In genomic region chr16:49483651-49484451, GRCh38 we compare ENCODE assay signal across 12 cellular contexts.
DNase-seq lines count a peak whose midpoint lies in the region; ATAC-seq, FAIRE-seq and TF ChIP-seq lines count a peak whose summit lies in the region.
"Had no signal": no experiment of that assay in that cellular context is flagged by ENCODE, and none has a peak within 500 bp of the region (broad histone marks: within the 10 kb centered on the region; RNA-seq: fewer than 3 reads in every experiment).

No MANE protein-coding gene starts in this region.

- CTCF ChIA-PET in A549 (lab: Yijun Ruan, JAX) = no interaction called here

- no peak for FAIRE-seq in A549 (lab: Jason Lieb, UNC)

- TF ChIP-seq CTCF in A549 (IDR thresholded peaks at IDR 0.05) (no peak), esophagus squamous epithelium (IDR thresholded peaks at IDR 0.05) (no peak), parathyroid adenoma (IDR thresholded peaks at IDR 0.05) (no peak)

- intact Hi-C loops in esophagus squamous epithelium (cut with DNase I) = no loop called here

- H3K27me3 ChIP-seq in HUES64 (ENCODE audit: insufficient read depth, low read length) (peaks cover 21% of the 10 kb centered on the region), esophagus squamous epithelium (peaks cover 0 to 11% (median 0%) of the 10 kb centered on the region in 4 donors), parathyroid adenoma (ENCODE audit: control insufficient read depth, insufficient read depth, low read length) (no peaks in the 10 kb centered on the region)
- H3K27me3 ChIP-seq: foreskin keratinocyte had no signal

- H3K4me1 ChIP-seq in A549 = no peaks in the 10 kb centered on the region
- 0 out of 2 replicates have a peak, but pooled peaks cover 6% of the 10 kb centered on the region for H3K4me1 ChIP-seq in HUES64 (ENCODE audit: insufficient read depth, low read length)
- peaks cover 4 to 13% (median 5%) of the 10 kb centered on the region in 3 donors for H3K4me1 ChIP-seq in esophagus squamous epithelium
- no peaks in the 10 kb centered on the region for H3K4me1 ChIP-seq in parathyroid adenoma
- H3K4me1 ChIP-seq: foreskin keratinocyte, HAP-1 had no signal

- no peak for DNase-seq in A549 (ENCODE audit: low read depth in 1 of 2, low spot score in 1 of 2)
- DNase-seq in esophagus squamous epithelium (lab: John Stamatoyannopoulos, UW) = no peak
- no peak for DNase-seq in foreskin melanocyte
- DNase-seq in hippocampal formation (lab: John Stamatoyannopoulos, UW) = no peak
- DNase-seq: activated CD8-positive, alpha-beta memory T cell treated with anti-CD3 and anti-CD28 coated beads, Interleukin-2, amount 50 U/mL, for 48 hours; foreskin keratinocyte had no signal

- no peak for TF ChIP-seq POLR2A in A549 (IDR thresholded peaks at IDR 0.05; ENCODE audit: low read length)
- no peak for TF ChIP-seq POLR2A in esophagus squamous epithelium (IDR thresholded peaks at IDR 0.05)

- H3K27ac ChIP-seq in A549 (no peak overlapping the region), HUES64 (ENCODE audit: low read depth, low read length) (no peak overlapping the region), esophagus squamous epithelium (peak overlapping the region in 1 of 4 donors; percentile 62), parathyroid adenoma (no peak overlapping the region)
- H3K27ac ChIP-seq: foreskin keratinocyte had no signal

- ATAC-seq in A549 (no peak), GM18520 (IDR thresholded peaks at IDR 0.05; ENCODE audit: unreplicated experiment) (no peak), HG02870 (IDR thresholded peaks at IDR 0.05; ENCODE audit: unreplicated experiment) (no peak)

- POLR2A ChIA-PET in A549 (lab: Yijun Ruan, JAX) = no interaction called here

- TF ChIP-seq EP300 in A549 (IDR thresholded peaks at IDR 0.05) = no peak

- peak overlapping the region; percentile 51 for H3K4me2 ChIP-seq in A549
- peak overlapping the region; percentile 37 for H3K4me2 ChIP-seq in parathyroid adenoma (ENCODE audit: low read length)

- peak overlapping the region; percentile 40 for H2AFZ ChIP-seq in parathyroid adenoma

- 49% methylated on average over 19 of the region's 22 CpGs for whole genome bisulfite sequencing in A549 (ENCODE audit: missing lambda C conversion rate)
- WGBS in HUES64 = 72% methylated on average over 22 of the region's 22 CpGs
- WGBS in esophagus squamous epithelium, 2 donors = 41 to 50% methylated on average over 12 to 16 of the region's 22 CpGs

- no peaks in the 10 kb centered on the region for H3K9me3 ChIP-seq in A549
- no peaks in the 10 kb centered on the region for H3K9me3 ChIP-seq in HUES64 (ENCODE audit: insufficient read depth, low read depth, low read length)
- no peaks in the 10 kb centered on the region for H3K9me3 ChIP-seq in esophagus squamous epithelium
- no peaks in the 10 kb centered on the region for H3K9me3 ChIP-seq in parathyroid adenoma (ENCODE audit: control insufficient read depth, low read length)
- H3K9me3 ChIP-seq: HAP-1 had no signal

- TF ChIP-seq RAD21 in A549 (conservative IDR thresholded peaks at IDR 0.05 in 1 of 2, IDR thresholded peaks at IDR 0.05 in 1 of 2) = no peak

- H3K9ac ChIP-seq in HUES64 (ENCODE audit: low read depth, low read length) = no peak overlapping the region
- no peak overlapping the region for H3K9ac ChIP-seq in parathyroid adenoma

- H3K4me3 ChIP-seq in A549 (peak overlapping the region; percentile 17), HUES64 (ENCODE audit: low read length) (peak overlapping the region; percentile 38), esophagus squamous epithelium (peak overlapping the region in 3 of 4 donors; percentile 18 to 52 (median 23)), parathyroid adenoma (ENCODE audit: low read depth, low read length) (peak overlapping the region; percentile 26)
- H3K4me3 ChIP-seq: HAP-1 had no signal

- H3K79me2 ChIP-seq in parathyroid adenoma = no peaks in the 10 kb centered on the region

- no peaks in the 10 kb centered on the region for H3K36me3 ChIP-seq in HUES64 (ENCODE audit: insufficient read depth, low read length)
- H3K36me3 ChIP-seq in esophagus squamous epithelium = no peaks in the 10 kb centered on the region
- H3K36me3 ChIP-seq in parathyroid adenoma (ENCODE audit: control insufficient read depth, insufficient read depth, low read length) = no peaks in the 10 kb centered on the region
- H3K36me3 ChIP-seq: adrenal gland, HAP-1 had no signal

TF ChIP-seq in A549, 52 proteins besides CTCF, POLR2A, EP300 and RAD21:
- TF ChIP-seq HES2 (IDR thresholded peaks at IDR 0.05) (no peak), ZNF302 (CRISPR knock-in tag; IDR thresholded peaks at IDR 0.05) (no peak), SMC3 (IDR thresholded peaks at IDR 0.05) (no peak), KDM5A (IDR thresholded peaks at IDR 0.05) (no peak), HEYL (CRISPR knock-in tag; IDR thresholded peaks at IDR 0.05) (no peak), TFCP2L1 (CRISPR knock-in tag; IDR thresholded peaks at IDR 0.05) (no peak), CEBPB (IDR thresholded peaks at IDR 0.05) (no peak), MAFK (IDR thresholded peaks at IDR 0.05; ENCODE audit: partially characterized antibody) (no peak), NFE2L2 (conservative IDR thresholded peaks at IDR 0.05; ENCODE audit: low read length) (no peak), ZC3H11A (IDR thresholded peaks at IDR 0.05) (no peak)
TF ChIP-seq in A549: peak in this region for 0.
